31 cellular contexts compared by ENCODE assay signal in genomic region chr6:37851997-37852524, GRCh38. TPM values are rescaled to one million over a fixed set of nuclear protein-coding genes. Genes with fewer than 3 reads are reported as not detected.
DNase-seq lines count a peak whose midpoint lies in the region; ATAC-seq, FAIRE-seq and TF ChIP-seq lines count a peak whose summit lies in the region.
"Had no signal": no experiment of that assay in that cellular context is flagged by ENCODE, and none has a peak within 500 bp of the region (broad histone marks: within the 10 kb centered on the region; RNA-seq: fewer than 3 reads in every experiment).

No MANE protein-coding gene starts in this region.

- no peak overlapping the region for H3K4me3 Mint-ChIP-seq in activated naive CD4-positive, alpha-beta T cell treated with anti-CD3 and anti-CD28 coated beads, Interleukin-2, amount 50 U/mL, for 24 hours
- no peak overlapping the region for H3K4me3 Mint-ChIP-seq in activated naive CD4-positive, alpha-beta T cell treated with anti-CD3 and anti-CD28 coated beads for 36 hours
- H3K4me3 Mint-ChIP-seq in progenitor cell of endocrine pancreas (ENCODE audit: low read depth), result no peak overlapping the region
- H3K4me3 Mint-ChIP-seq: activated CD8-positive, alpha-beta T cell treated with anti-CD3 and anti-CD28 coated beads for 36 hours; activated naive CD8-positive, alpha-beta T cell treated with anti-CD3 and anti-CD28 coated beads, Interleukin-2, amount 10 ng/mL, durations not matched to agents 7 days and 5 days; endodermal cell; T-helper 1 cell treated with Interleukin-12 subunit alpha and Interleukin-12 subunit beta and Interleukin-4 antibody, amounts not matched to agents 30 μg/mL and 1 μg/mL, for 36 hours had no signal

- no peak overlapping the region for H3K4me3 ChIP-seq in esophagus muscularis mucosa
- H3K4me3 ChIP-seq: A549, ascending aorta, cardiac muscle cell, gastrocnemius medialis, hepatocyte, lung, pancreas, PC-9, spleen had no signal

- H3K4me1 Mint-ChIP-seq in activated naive CD4-positive, alpha-beta T cell treated with anti-CD3 and anti-CD28 coated beads, Interleukin-2, amount 50 U/mL, for 24 hours, result peaks cover 80% of the 10 kb centered on the region
- H3K4me1 Mint-ChIP-seq in activated naive CD4-positive, alpha-beta T cell treated with anti-CD3 and anti-CD28 coated beads for 36 hours (ENCODE audit: low read depth), result peaks cover 59% of the 10 kb centered on the region
- H3K4me1 Mint-ChIP-seq in progenitor cell of endocrine pancreas (ENCODE audit: low read depth), result peaks cover 7% of the 10 kb centered on the region

- no peaks in the 10 kb centered on the region for H3K27me3 Mint-ChIP-seq in activated naive CD4-positive, alpha-beta T cell treated with anti-CD3 and anti-CD28 coated beads, Interleukin-2, amount 50 U/mL, for 24 hours
- H3K27me3 Mint-ChIP-seq in activated naive CD4-positive, alpha-beta T cell treated with anti-CD3 and anti-CD28 coated beads for 36 hours (ENCODE audit: low read depth), result no peaks in the 10 kb centered on the region
- H3K27me3 Mint-ChIP-seq in progenitor cell of endocrine pancreas, result no peaks in the 10 kb centered on the region
- H3K27me3 Mint-ChIP-seq: activated CD8-positive, alpha-beta T cell treated with anti-CD3 and anti-CD28 coated beads for 36 hours; activated naive CD8-positive, alpha-beta T cell treated with anti-CD3 and anti-CD28 coated beads, Interleukin-2, amount 10 ng/mL, durations not matched to agents 7 days and 5 days had no signal

- H3K4me1 ChIP-seq in esophagus muscularis mucosa, result peaks cover 34 to 57% (median 47%) of the 10 kb centered on the region in 4 donors

- H3K27ac ChIP-seq in esophagus muscularis mucosa (replicated peaks in 1 of 4), result no peak overlapping the region
- H3K27ac ChIP-seq: A549, ascending aorta, cardiac muscle cell, gastrocnemius medialis, hepatocyte, HL-60, pancreas, PC-9 had no signal

- no peaks in the 10 kb centered on the region for H3K9me3 Mint-ChIP-seq in activated naive CD4-positive, alpha-beta T cell treated with anti-CD3 and anti-CD28 coated beads, Interleukin-2, amount 50 U/mL, for 24 hours
- H3K9me3 Mint-ChIP-seq in activated naive CD4-positive, alpha-beta T cell treated with anti-CD3 and anti-CD28 coated beads for 36 hours, result no peaks in the 10 kb centered on the region
- no peaks in the 10 kb centered on the region for H3K9me3 Mint-ChIP-seq in progenitor cell of endocrine pancreas (ENCODE audit: low read depth)
- H3K9me3 Mint-ChIP-seq: activated CD8-positive, alpha-beta T cell treated with anti-CD3 and anti-CD28 coated beads for 36 hours; activated naive CD8-positive, alpha-beta T cell treated with anti-CD3 and anti-CD28 coated beads, Interleukin-2, amount 10 ng/mL, durations not matched to agents 7 days and 5 days; endodermal cell; T-helper 1 cell treated with Interleukin-12 subunit alpha and Interleukin-12 subunit beta and Interleukin-4 antibody, amounts not matched to agents 30 μg/mL and 1 μg/mL, for 36 hours had no signal

- H3K9me3 ChIP-seq in esophagus muscularis mucosa, result no peaks in the 10 kb centered on the region
- H3K9me3 ChIP-seq: A549, ascending aorta, gastrocnemius medialis, pancreas, spleen had no signal

- H3K36me3 ChIP-seq in esophagus muscularis mucosa, result no peaks in the 10 kb centered on the region
- H3K36me3 ChIP-seq: ascending aorta, cardiac muscle cell, gastrocnemius medialis, pancreas had no signal

- ATAC-seq in HG03175 (IDR thresholded peaks at IDR 0.05; ENCODE audit: unreplicated experiment) (no peak), GM19452 (IDR thresholded peaks at IDR 0.05; ENCODE audit: unreplicated experiment) (no peak)
- ATAC-seq: A549; activated CD4-positive, CD25-positive, alpha-beta regulatory T cell treated with anti-CD3 and anti-CD28 coated beads, Interleukin-2, amount 50 U/mL, for 24 hours; activated CD8-positive, alpha-beta T cell treated with anti-CD3 and anti-CD28 coated beads for 36 hours; pancreas; right cardiac atrium; SK-N-SH treated with all-trans-retinoic acid at 6 μM for 48 hours; stimulated activated naive CD8-positive, alpha-beta T cell treated with anti-CD3 and anti-CD28 coated beads, Interleukin-15, Interleukin-2, amounts not matched to agents 100 U/mL and 50 U/mL, for 24 hours had no signal

- FAIRE-seq in H54 (lab: Jason Lieb, UNC), result peak; percentile 11
- FAIRE-seq: A549, pancreas had no signal

- no peak for DNase-seq in activated naive CD4-positive, alpha-beta T cell treated with anti-CD3 and anti-CD28 coated beads for 36 hours
- DNase-seq in H54 (ENCODE audit: insufficient read length, low spot score) (no peak), cerebellum (ENCODE audit: low spot score) (peak; percentile 6), progenitor cell of endocrine pancreas (ENCODE audit: low spot score, unreplicated experiment) (no peak), esophagus muscularis mucosa (ENCODE audit: extremely low spot score) (no peak)
- DNase-seq: activated CD8-positive, alpha-beta T cell treated with anti-CD3 and anti-CD28 coated beads for 36 hours; activated naive CD8-positive, alpha-beta T cell treated with anti-CD3 and anti-CD28 coated beads, Interleukin-2, amount 10 ng/mL, durations not matched to agents 7 days and 5 days; cortex of kidney; endodermal cell; gastrocnemius medialis; H7; NCI-H1930; NCI-H524 treated with DMSO at 0.1 percent for 48 hours; pancreas; PC-9; right cardiac atrium; spleen; stimulated activated CD4-positive, alpha-beta T cell treated with anti-CD3 and anti-CD28 coated beads, Interleukin-2, amount 100 ng/mL, for 24 hours; stimulated activated naive CD8-positive, alpha-beta T cell treated with anti-CD3 and anti-CD28 coated beads, Interleukin-15, Interleukin-2, amounts not matched to agents 100 U/mL and 50 U/mL, for 24 hours had no signal

- TF ChIP-seq EP300 in esophagus muscularis mucosa (IDR thresholded peaks at IDR 0.05), result no peak

- whole genome bisulfite sequencing in esophagus muscularis mucosa, result 87% methylated on average over 1 of the region's 1 CpG

- no peak for TF ChIP-seq POLR2A in H54 (IDR thresholded peaks at IDR 0.05; ENCODE audit: low read depth, low read length)
- TF ChIP-seq POLR2A in esophagus muscularis mucosa (IDR thresholded peaks at IDR 0.05; ENCODE audit: low read depth), result no peak

- CTCF ChIA-PET in activated naive CD4-positive, alpha-beta T cell treated with anti-CD3 and anti-CD28 coated beads for 36 hours (lab: Charles Lee), result interaction anchor here (0.6 to 0.7 kb wide), 2 partner anchors 147 to 206 kb away, joined by 3 to 4 read pairs; no protein-coding TSS in a partner anchor

- TF ChIP-seq CTCF in progenitor cell of endocrine pancreas (IDR thresholded peaks at IDR 0.05; ENCODE audit: unreplicated experiment) (no peak), esophagus muscularis mucosa (IDR thresholded peaks at IDR 0.05) (no peak)

- intact Hi-C loops in activated naive CD4-positive, alpha-beta T cell treated with anti-CD3 and anti-CD28 coated beads for 36 hours (cut with micrococcal nuclease), result loop anchor here (10.0 kb wide), 1 partner anchor 823 kb away; no protein-coding TSS in a partner anchor
- intact Hi-C loops in esophagus muscularis mucosa (cut with DNase I), result no loop called here

- H3K27me3 ChIP-seq in esophagus muscularis mucosa, result no peaks in the 10 kb centered on the region
- H3K27me3 ChIP-seq: ascending aorta, cardiac muscle cell, gastrocnemius medialis, hepatocyte, pancreas, spleen had no signal

- H3K36me3 Mint-ChIP-seq in activated naive CD4-positive, alpha-beta T cell treated with anti-CD3 and anti-CD28 coated beads, Interleukin-2, amount 50 U/mL, for 24 hours, result peaks cover 8% of the 10 kb centered on the region
- H3K36me3 Mint-ChIP-seq in activated naive CD4-positive, alpha-beta T cell treated with anti-CD3 and anti-CD28 coated beads for 36 hours (ENCODE audit: low read depth), result peaks cover 4% of the 10 kb centered on the region
- peaks cover 1% of the 10 kb centered on the region for H3K36me3 Mint-ChIP-seq in progenitor cell of endocrine pancreas (ENCODE audit: insufficient read depth)

- peak overlapping the region; percentile 17 for H3K27ac Mint-ChIP-seq in activated naive CD4-positive, alpha-beta T cell treated with anti-CD3 and anti-CD28 coated beads, Interleukin-2, amount 50 U/mL, for 24 hours
- no peak overlapping the region for H3K27ac Mint-ChIP-seq in activated naive CD4-positive, alpha-beta T cell treated with anti-CD3 and anti-CD28 coated beads for 36 hours
- peak overlapping the region; percentile 12 for H3K27ac Mint-ChIP-seq in progenitor cell of endocrine pancreas
- H3K27ac Mint-ChIP-seq: activated CD8-positive, alpha-beta T cell treated with anti-CD3 and anti-CD28 coated beads for 36 hours; activated naive CD8-positive, alpha-beta T cell treated with anti-CD3 and anti-CD28 coated beads, Interleukin-2, amount 10 ng/mL, durations not matched to agents 7 days and 5 days; endodermal cell; T-helper 1 cell treated with Interleukin-12 subunit alpha and Interleukin-12 subunit beta and Interleukin-4 antibody, amounts not matched to agents 30 μg/mL and 1 μg/mL, for 36 hours had no signal

RNA-seq across cellular contexts. Expression of gene ZFAND3, which starts 32.5 kb away (rescaled TPM):
- total RNA-seq in activated naive CD4-positive, alpha-beta T cell treated with anti-CD3 and anti-CD28 coated beads for 36 hours, result 10 to 100 TPM; 33.6 to 35.3 TPM
- total RNA-seq in cerebellum, result 31.0 TPM
- 92.7 and 102 TPM in 2 replicates for total RNA-seq in progenitor cell of endocrine pancreas
- total RNA-seq in esophagus muscularis mucosa, result 10 to 100 TPM; 37.3 to 70.1 (median 55.2) TPM
